8 cellular contexts compared by ENCODE assay signal in genomic region chrX:71283409-71284143, GRCh38. TPM values are rescaled to one million over a fixed set of nuclear protein-coding genes. Genes with fewer than 3 reads are reported as not detected.
DNase-seq lines count a peak whose midpoint lies in the region; ATAC-seq and TF ChIP-seq lines count a peak whose summit lies in the region.

Gene NONO (plus strand): TSS chrX:71283635. CDS start chrX:71290638, 7,003 bp downstream.

- H3K9ac ChIP-seq in adipocyte (ENCODE audit: low read length) (peak within 1 kb of the TSS; percentile 98), parathyroid adenoma (peak within 1 kb of the TSS; percentile 83)

- peak; percentile 81 for ATAC-seq in HG02763 (IDR thresholded peaks at IDR 0.05; ENCODE audit: unreplicated experiment)

- peak within 1 kb of the TSS; percentile 59 for H2AFZ ChIP-seq in parathyroid adenoma

- WGBS in tibial nerve, 2 donors = 0 to 51% methylated on average over 44 to 56 of the region's 56 CpGs

- H3K4me1 ChIP-seq in adipocyte (ENCODE audit: control insufficient read depth, insufficient read depth, low read length) (peaks cover 8% of the 10 kb centered on the region), cardiac muscle cell (ENCODE audit: low read depth) (peaks cover 10% of the 10 kb centered on the region), parathyroid adenoma (no peaks in the 10 kb centered on the region), tibial nerve (peaks cover 0 to 33% (median 6%) of the 10 kb centered on the region in 4 donors)

- TF ChIP-seq POLR2A in tibial nerve (IDR thresholded peaks at IDR 0.05) = peak; percentile 61 to 75

- H3K9me3 ChIP-seq in adipocyte (ENCODE audit: control insufficient read depth, low read length) (peaks cover 4% of the 10 kb centered on the region), cardiac muscle cell (ENCODE audit: low read depth) (no peaks in the 10 kb centered on the region), parathyroid adenoma (ENCODE audit: control insufficient read depth, low read length) (no peaks in the 10 kb centered on the region), tibial nerve (no peaks in the 10 kb centered on the region)

- H3K4me2 ChIP-seq in parathyroid adenoma (ENCODE audit: low read length) = peak within 1 kb of the TSS; percentile 67

- H3K36me3 ChIP-seq in adipocyte (ENCODE audit: control insufficient read depth, insufficient read depth, low read length, severe bottlenecking) = peaks cover 3% of the 10 kb centered on the region
- H3K36me3 ChIP-seq in cardiac muscle cell = peaks cover 7% of the 10 kb centered on the region
- no peaks in the 10 kb centered on the region for H3K36me3 ChIP-seq in parathyroid adenoma (ENCODE audit: control insufficient read depth, insufficient read depth, low read length)
- H3K36me3 ChIP-seq in tibial nerve = no peaks in the 10 kb centered on the region

- DNase-seq in GM12865 (ENCODE audit: low read depth) (peak; percentile 99), NCI-H1436 (lab: John Stamatoyannopoulos, UW) (peak; percentile 99), T follicular helper cell (ENCODE audit: low read depth) (peak; percentile 79), adipocyte (ENCODE audit: low read depth) (peak; percentile 97), cardiac muscle cell (ENCODE audit: low read depth in 1 of 2, low spot score in 1 of 2) (peak; percentile 95 to 99), tibial nerve (ENCODE audit: low spot score in 2 of 2) (peak; percentile 62 to 86)

- H3K4me3 ChIP-seq in GM12865 (ENCODE audit: low read depth, low read length) (peak within 1 kb of the TSS; percentile 88), adipocyte (ENCODE audit: low read length) (peak within 1 kb of the TSS; percentile 91), cardiac muscle cell (peak within 1 kb of the TSS; percentile 78), parathyroid adenoma (ENCODE audit: low read depth, low read length) (peak within 1 kb of the TSS; percentile 74), tibial nerve (peak within 1 kb of the TSS; percentile 43 to 69 (median 58))

- peak within 1 kb of the TSS; percentile 95 for H3K27ac ChIP-seq in cardiac muscle cell
- peak within 1 kb of the TSS; percentile 86 for H3K27ac ChIP-seq in parathyroid adenoma
- peak within 1 kb of the TSS; percentile 82 to 94 (median 88) for H3K27ac ChIP-seq in tibial nerve

- peaks cover 2% of the 10 kb centered on the region for H3K27me3 ChIP-seq in adipocyte (replicated peaks; ENCODE audit: control insufficient read depth, insufficient read depth, low read length)
- H3K27me3 ChIP-seq in cardiac muscle cell = no peaks in the 10 kb centered on the region
- H3K27me3 ChIP-seq in parathyroid adenoma (ENCODE audit: control insufficient read depth, insufficient read depth, low read length) = no peaks in the 10 kb centered on the region
- H3K27me3 ChIP-seq in tibial nerve = no peaks in the 10 kb centered on the region

- no peak for TF ChIP-seq CTCF in GM12865 (IDR thresholded peaks at IDR 0.05; ENCODE audit: insufficient read depth, low read depth, low read length, missing control alignments)
- peak; percentile 15 for TF ChIP-seq CTCF in cardiac muscle cell (IDR thresholded peaks at IDR 0.05; ENCODE audit: low read depth, low read length)
- TF ChIP-seq CTCF in parathyroid adenoma (IDR thresholded peaks at IDR 0.05) = peak; percentile 34
- peak in 3 of 5 experiments; percentile 3 to 23 (median 10) for TF ChIP-seq CTCF in tibial nerve (IDR thresholded peaks at IDR 0.05)

- H3K79me2 ChIP-seq in parathyroid adenoma = peaks cover 8% of the 10 kb centered on the region

- TF ChIP-seq EP300 in tibial nerve (IDR thresholded peaks at IDR 0.05) = peak in 1 of 2 donors; percentile 94

RNA-seq across cellular contexts. Expression of gene NONO, which starts in this region (rescaled TPM):
- 524 and 770 TPM in 2 replicates for total RNA-seq in cardiac muscle cell
- 278 and 318 TPM in 2 replicates for polyA plus RNA-seq in cardiac muscle cell
- total RNA-seq in tibial nerve = 100 to 1,000 TPM; 180 to 247 (median 218) TPM

Comparison
In these comparisons a context has a peak if more than half of its experiments do, and no peak if none do; other contexts are left out.
1. Peak in every context shown above with its lines: DNase-seq, ATAC-seq, H3K4me3 ChIP-seq and H3K27ac ChIP-seq.